Comparison of ENCODE assay signal across 1 cellular context in genomic region chr2:113126845-113127645, GRCh38.
TF ChIP-seq lines count a peak whose summit lies in the region.

Gene IL1RN (plus strand): TSS chr2:113127598. CDS start chr2:113127625, 27 bp downstream.

TF ChIP-seq in HepG2, 621 proteins besides CTCF, POLR2A, EP300 and RAD21 (continued from another document and continues in another):
- peak; percentile 38; the same call in 1 of the 2 replicates for TF ChIP-seq PRDM4 (CRISPR knock-in tag; IDR thresholded peaks at IDR 0.05; ENCODE audit: borderline replicate concordance)
- TF ChIP-seq TBL1XR1 (IDR thresholded peaks at IDR 0.05; ENCODE audit: borderline replicate concordance, low read length, partially characterized antibody) = peak; percentile 77
- TF ChIP-seq ZNF780A (CRISPR knock-in tag; IDR thresholded peaks at IDR 0.05) = 0 out of 2 replicates have a peak, but pooled peaks have one; percentile 25
- TF ChIP-seq GATA4 (IDR thresholded peaks at IDR 0.05; ENCODE audit: borderline replicate concordance, low read depth) = peak; percentile 91; the same call in 1 of the 2 replicates
- TF ChIP-seq SRY (CRISPR knock-in tag; IDR thresholded peaks at IDR 0.05) = no peak
- peak; percentile 87; the same call in 1 of the 2 replicates for TF ChIP-seq ZNF430 (CRISPR knock-in tag; IDR thresholded peaks at IDR 0.05)
- peak; percentile 78; the same call in 1 of the 2 replicates for TF ChIP-seq YEATS4 (CRISPR knock-in tag; IDR thresholded peaks at IDR 0.05; ENCODE audit: borderline replicate concordance)
- no peak; the same call in 1 of the 2 replicates for TF ChIP-seq ZBTB42 (CRISPR knock-in tag; IDR thresholded peaks at IDR 0.05)
- no peak for TF ChIP-seq ZNF282 (IDR thresholded peaks at IDR 0.05; ENCODE audit: partially characterized antibody)
- no peak for TF ChIP-seq ZNF709 (CRISPR knock-in tag; IDR thresholded peaks at IDR 0.05)
- TF ChIP-seq DMAP1 (CRISPR knock-in tag; IDR thresholded peaks at IDR 0.05) = peak; percentile 86
- no peak for TF ChIP-seq ZNF678 (CRISPR knock-in tag; IDR thresholded peaks at IDR 0.05)
- TF ChIP-seq GABPB1 (CRISPR knock-in tag; IDR thresholded peaks at IDR 0.05) = peak; percentile 64; the same call in 1 of the 2 replicates
- TF ChIP-seq ZNF33B (CRISPR knock-in tag; IDR thresholded peaks at IDR 0.05) = 0 out of 2 replicates have a peak, but pooled peaks have one; percentile 10
- no peak for TF ChIP-seq ZNF619 (CRISPR knock-in tag; IDR thresholded peaks at IDR 0.05)
- no peak for TF ChIP-seq ZNF512 (CRISPR knock-in tag; IDR thresholded peaks at IDR 0.05)
- peak; percentile 38; the same call in 1 of the 2 replicates for TF ChIP-seq YEATS2 (CRISPR knock-in tag; IDR thresholded peaks at IDR 0.05; ENCODE audit: borderline replicate concordance)
- TF ChIP-seq SPEN (CRISPR knock-in tag; IDR thresholded peaks at IDR 0.05; ENCODE audit: low read depth) = no peak
- TF ChIP-seq SNAPC4 (CRISPR knock-in tag; IDR thresholded peaks at IDR 0.05) = peak; percentile 33; the same call in 1 of the 2 replicates
- TF ChIP-seq ZNF552 (CRISPR knock-in tag; IDR thresholded peaks at IDR 0.05; ENCODE audit: borderline replicate concordance) = no peak
- TF ChIP-seq ZSCAN22 (CRISPR knock-in tag; IDR thresholded peaks at IDR 0.05) = no peak
- TF ChIP-seq ZNF609 (CRISPR knock-in tag; IDR thresholded peaks at IDR 0.05; ENCODE audit: borderline replicate concordance) = peak; percentile 87
- no peak for TF ChIP-seq FOXM1 (CRISPR knock-in tag; IDR thresholded peaks at IDR 0.05)
- peak; percentile 80 for TF ChIP-seq RCOR2 (CRISPR knock-in tag; IDR thresholded peaks at IDR 0.05)
- TF ChIP-seq ELF4 (CRISPR knock-in tag; IDR thresholded peaks at IDR 0.05; ENCODE audit: borderline replicate concordance) = 0 out of 2 replicates have a peak, but pooled peaks have one; percentile 58
- TF ChIP-seq PRDM10 (CRISPR knock-in tag; IDR thresholded peaks at IDR 0.05; ENCODE audit: low read depth) = peak; percentile 80; the same call in 1 of the 2 replicates
- no peak for TF ChIP-seq PCBP1 (IDR thresholded peaks at IDR 0.05; ENCODE audit: borderline replicate concordance, low read depth, low read length)
- no peak for TF ChIP-seq ZNF816 (CRISPR knock-in tag; IDR thresholded peaks at IDR 0.05; ENCODE audit: borderline replicate concordance)
- no peak for TF ChIP-seq HMGA1 (CRISPR knock-in tag; conservative IDR thresholded peaks at IDR 0.05)
- no peak for TF ChIP-seq ZNF343 (CRISPR knock-in tag; IDR thresholded peaks at IDR 0.05)
- TF ChIP-seq ELF1 (CRISPR knock-in tag; IDR thresholded peaks at IDR 0.05) = 0 out of 2 replicates have a peak, but pooled peaks have one; percentile 43
- no peak; the same call in 1 of the 2 replicates for TF ChIP-seq RBAK (CRISPR knock-in tag; IDR thresholded peaks at IDR 0.05)
- TF ChIP-seq HHEX (CRISPR knock-in tag; IDR thresholded peaks at IDR 0.05) = peak; percentile 68; the same call in 1 of the 2 replicates
- TF ChIP-seq CEBPG (CRISPR knock-in tag; IDR thresholded peaks at IDR 0.05) = peak; percentile 87
- no peak for TF ChIP-seq ZNF737 (CRISPR knock-in tag; IDR thresholded peaks at IDR 0.05; ENCODE audit: borderline replicate concordance)
- no peak for TF ChIP-seq BRF2 (CRISPR knock-in tag; IDR thresholded peaks at IDR 0.05)
